In genomic region chr18:63267990-63268721, GRCh38 we compare ENCODE assay signal across 12 cellular contexts. TPM values are rescaled to one million over a fixed set of nuclear protein-coding genes. Genes with fewer than 3 reads are reported as not detected.
A peak's percentile ranks its signal among the peaks of the same experiment; 100 is the strongest.
DNase-seq lines count a peak whose midpoint lies in the region; ATAC-seq and TF ChIP-seq lines count a peak whose summit lies in the region.
"Had no signal": no experiment of that assay in that cellular context is flagged by ENCODE, and none has a peak within 500 bp of the region (broad histone marks: within the 10 kb centered on the region; RNA-seq: fewer than 3 reads in every experiment).

No MANE protein-coding gene starts in this region.

- peak; percentile 67 for ATAC-seq in GM21390 (IDR thresholded peaks at IDR 0.05; ENCODE audit: unreplicated experiment)
- peak; percentile 56 to 83 (median 79) for ATAC-seq in T-cell (replicated peaks in 1 of 4)
- ATAC-seq in memory B cell (ENCODE audit: low read depth): no peak
- ATAC-seq in GM19328 (IDR thresholded peaks at IDR 0.05; ENCODE audit: unreplicated experiment): no peak
- no peak for ATAC-seq in sciatic nerve
- ATAC-seq in HG03520 (IDR thresholded peaks at IDR 0.05; ENCODE audit: unreplicated experiment): no peak

- H3K4me3 Mint-ChIP-seq in T-cell (peak overlapping the region in 2 of 3 donors; percentile 29 to 70), memory B cell (no peak overlapping the region), endodermal cell (no peak overlapping the region)
- H3K4me3 Mint-ChIP-seq: dendritic cell treated with granulocyte-macrophage colony-stimulating factor and Interleukin-4, amounts not matched to agents 40 ng/mL and 50 ng/mL, for 4 days had no signal

- no peak overlapping the region for H3K27ac ChIP-seq in endodermal cell (ENCODE audit: low read depth, low read length)

- H3K36me3 Mint-ChIP-seq in T-cell (peaks cover 27% of the 10 kb centered on the region), memory B cell (peaks cover 13% of the 10 kb centered on the region), endodermal cell (ENCODE audit: low read depth) (no peaks in the 10 kb centered on the region)

- CTCF ChIA-PET in T-cell (lab: Charles Lee): interaction anchor here (1.2 to 4.0 kb wide), 2 partner anchors 50 kb away, joined by 3 to 12 read pairs; no protein-coding TSS in a partner anchor

- H3K9ac ChIP-seq in endodermal cell (ENCODE audit: extremely low read depth, low read length, poor library complexity, severe bottlenecking): no peak overlapping the region

- DNase-seq in GM12865 (ENCODE audit: low read depth) (peak; percentile 36), T-cell (no peak), memory B cell (ENCODE audit: low spot score in 2 of 2) (no peak), sciatic nerve (ENCODE audit: low spot score) (no peak), endodermal cell (no peak)
- DNase-seq: EL, NCI-H146, RPMI8226 had no signal

- no peaks in the 10 kb centered on the region for H3K9me3 ChIP-seq in endodermal cell (ENCODE audit: control insufficient read depth, low read length)

- H3K4me1 Mint-ChIP-seq in T-cell (peaks cover 76 to 95% (median 81%) of the 10 kb centered on the region in 3 donors), memory B cell (peaks cover 45% of the 10 kb centered on the region), endodermal cell (peaks cover 5% of the 10 kb centered on the region)

- WGBS in endodermal cell (ENCODE audit: insufficient coverage in 1 of 2, insufficient read length in 1 of 2), 2 experiments: 90% methylated on average over 6 to 8 of the region's 8 CpGs

- no peaks in the 10 kb centered on the region for H3K9me3 Mint-ChIP-seq in T-cell
- H3K9me3 Mint-ChIP-seq in memory B cell: no peaks in the 10 kb centered on the region
- no peaks in the 10 kb centered on the region for H3K9me3 Mint-ChIP-seq in endodermal cell
- H3K9me3 Mint-ChIP-seq: dendritic cell treated with granulocyte-macrophage colony-stimulating factor and Interleukin-4, amounts not matched to agents 40 ng/mL and 50 ng/mL, for 4 days had no signal

- no peaks in the 10 kb centered on the region for H3K36me3 ChIP-seq in endodermal cell (ENCODE audit: control insufficient read depth, insufficient read depth, low read length)

- no peak overlapping the region for H3K4me3 ChIP-seq in GM12865 (ENCODE audit: low read depth, low read length)
- no peak overlapping the region for H3K4me3 ChIP-seq in endodermal cell (ENCODE audit: low read length)

- peak overlapping the region; percentile 42 to 81 for H3K27ac Mint-ChIP-seq in T-cell
- H3K27ac Mint-ChIP-seq in memory B cell: peak overlapping the region; percentile 64
- no peak overlapping the region for H3K27ac Mint-ChIP-seq in endodermal cell

- intact Hi-C loops in sciatic nerve (cut with DNase I): loop anchor here (10.0 kb wide), 1 partner anchor 47 kb away; the partner anchor contains the start of gene BCL2

- TF ChIP-seq CTCF in GM12865 (IDR thresholded peaks at IDR 0.05; ENCODE audit: insufficient read depth, low read depth, low read length, missing control alignments) (no peak), endodermal cell (conservative IDR thresholded peaks at IDR 0.05) (no peak)

- H3K27me3 Mint-ChIP-seq in T-cell (no peaks in the 10 kb centered on the region), memory B cell (no peaks in the 10 kb centered on the region), endodermal cell (ENCODE audit: insufficient read depth) (no peaks in the 10 kb centered on the region)
- H3K27me3 Mint-ChIP-seq: dendritic cell treated with granulocyte-macrophage colony-stimulating factor and Interleukin-4, amounts not matched to agents 40 ng/mL and 50 ng/mL, for 4 days had no signal

- H3K27me3 ChIP-seq in endodermal cell (ENCODE audit: control insufficient read depth, insufficient read depth, low read length, poor library complexity, severe bottlenecking): no peaks in the 10 kb centered on the region

- no peaks in the 10 kb centered on the region for H3K4me1 ChIP-seq in endodermal cell (ENCODE audit: control insufficient read depth, insufficient read depth, low read length)

- POLR2A ChIA-PET in T-cell (lab: Charles Lee): no interaction called here

RNA-seq across cellular contexts. Expression of gene BCL2, which starts 51.4 kb away (rescaled TPM):
- total RNA-seq in T-cell (100 to 1,000 TPM; 113 to 201 (median 123) TPM), sciatic nerve (47.3 TPM), endodermal cell (1 to 10 TPM; 1.4 to 2.3 TPM)
- 6.3 TPM for polyA plus RNA-seq in endodermal cell (2013, experiment 1 of 2)
- polyA plus RNA-seq in endodermal cell (2013, experiment 2 of 2): 5.0 TPM

Comparison
In these comparisons a context has a peak if more than half of its experiments do, and no peak if none do; other contexts are left out.
1. ATAC-seq: peak in GM21390 (single experiment) and T-cell (4 of 4); none in memory B cell (single experiment), GM19328 (single experiment), sciatic nerve (single experiment) and HG03520 (single experiment).
2. H3K4me3 Mint-ChIP-seq: peak in T-cell (2 of 3); none in memory B cell (single experiment) and endodermal cell (single experiment).
3. RNA of gene BCL2, which starts 51.4 kb away (total RNA-seq): 113 to 201 TPM in T-cell and 47.3 TPM in sciatic nerve (single experiment); 1.4 to 2.3 TPM in endodermal cell; every median in the first group is over 10 times any median in the second.